Comparison of ENCODE assay signal across 2 cellular contexts in genomic region chr3:52221141-52221562, GRCh38.
TF ChIP-seq lines count a peak whose summit lies in the region.

No MANE protein-coding gene starts in this region.

TF ChIP-seq in IMR-90, 13 proteins besides CTCF, POLR2A, EP300 and RAD21:
- no peak for TF ChIP-seq NFE2L2 (IDR thresholded peaks at IDR 0.05; ENCODE audit: low read depth, low read length)
- TF ChIP-seq BHLHE40 (IDR thresholded peaks at IDR 0.05; ENCODE audit: low read depth, low read length), result no peak
- no peak for TF ChIP-seq SMC3 (IDR thresholded peaks at IDR 0.05; ENCODE audit: low read depth, low read length)
- TF ChIP-seq RCOR1 (IDR thresholded peaks at IDR 0.05; ENCODE audit: insufficient replicate concordance, low read length), result no peak
- TF ChIP-seq CEBPB (IDR thresholded peaks at IDR 0.05; ENCODE audit: low read depth, low read length), result no peak
TF ChIP-seq in IMR-90: peak in this region for 0.

TF ChIP-seq in K562, 482 proteins besides CTCF, POLR2A, EP300 and RAD21:
- no peak for TF ChIP-seq SIX5 (IDR thresholded peaks at IDR 0.05; ENCODE audit: borderline replicate concordance in 1 of 2, insufficient read depth in 1 of 2, low read depth in 1 of 2, low read length in 2 of 2)
- TF ChIP-seq ZBTB33 (CRISPR knock-in tag; IDR thresholded peaks at IDR 0.05), result 0 out of 2 replicates have a peak, but pooled peaks have one; percentile 32
TF ChIP-seq in K562: peak in this region for 1.
